23 cellular contexts compared by ENCODE assay signal in genomic region chr22:19036229-19036522, GRCh38.
"Had no signal": no experiment of that assay in that cellular context is flagged by ENCODE, and none has a peak within 500 bp of the region (broad histone marks: within the 10 kb centered on the region; RNA-seq: fewer than 3 reads in every experiment).

No MANE protein-coding gene starts in this region.

- H2AFZ ChIP-seq: hepatocyte had no signal

- H3K4me2 ChIP-seq: hepatocyte had no signal

- H3K9me3 ChIP-seq: gastrocnemius medialis, heart left ventricle, mucosa of descending colon, ovary, right lobe of liver, suprapubic skin, transverse colon, vagina had no signal

- DNase-seq: effector CD4-positive, alpha-beta T cell; gastrocnemius medialis; naive B cell; occipital lobe; small intestine; stimulated activated CD4-positive, alpha-beta T cell treated with anti-CD3 and anti-CD28 coated beads, Interleukin-15, amount 100 ng/mL, for 24 hours; stimulated activated CD4-positive, alpha-beta T cell treated with anti-CD3 and anti-CD28 coated beads, Interleukin-2, amount 100 ng/mL, for 48 hours; stimulated activated naive B cell treated with anti-CD40 and anti-IgM and Interleukin-4, amounts not matched to agents 10 μg/mL and 1 μg/mL and 100 μg/mL, for 72 hours; transverse colon had no signal

- H3K36me3 ChIP-seq: ovary had no signal

- H3K4me3 Mint-ChIP-seq: memory B cell; mesothelial cell of epicardium; natural killer cell treated with Interleukin-12 subunit alpha and Interleukin-12 subunit beta and Interleukin-15 and Interleukin-18, amount 100 ng/mL, for 72 hours; stimulated activated naive B cell treated with anti-CD40 and anti-IgM and Interleukin-4, amounts not matched to agents 10 μg/mL and 1 μg/mL and 100 μg/mL, for 72 hours; stimulated activated naive CD8-positive, alpha-beta T cell treated with anti-CD3 and anti-CD28 coated beads, Interleukin-15, Interleukin-2, amounts not matched to agents 100 ng/mL and 50 ng/mL, for 24 hours had no signal

- H3K36me3 Mint-ChIP-seq: natural killer cell treated with Interleukin-12 subunit alpha and Interleukin-12 subunit beta and Interleukin-15 and Interleukin-18, amount 100 ng/mL, for 72 hours had no signal

- H3K27ac ChIP-seq: dorsolateral prefrontal cortex, epithelial cell of prostate, gastrocnemius medialis, heart left ventricle, hepatocyte, ovary, right lobe of liver, suprapubic skin, transverse colon, vagina had no signal

- H3K27me3 ChIP-seq: dorsolateral prefrontal cortex, gastrocnemius medialis, heart left ventricle, hepatocyte, ovary, right lobe of liver, suprapubic skin, transverse colon, vagina had no signal

- H3K27me3 Mint-ChIP-seq: memory B cell; natural killer cell treated with Interleukin-12 subunit alpha and Interleukin-12 subunit beta and Interleukin-15 and Interleukin-18, amount 100 ng/mL, for 72 hours; stimulated activated naive CD8-positive, alpha-beta T cell treated with anti-CD3 and anti-CD28 coated beads, Interleukin-15, Interleukin-2, amounts not matched to agents 100 ng/mL and 50 ng/mL, for 24 hours had no signal

- H3K4me1 ChIP-seq: gastrocnemius medialis, right lobe of liver, suprapubic skin, transverse colon, vagina had no signal

- H3K27ac Mint-ChIP-seq: memory B cell; mesothelial cell of epicardium; natural killer cell treated with Interleukin-12 subunit alpha and Interleukin-12 subunit beta and Interleukin-15 and Interleukin-18, amount 100 ng/mL, for 72 hours; stimulated activated naive B cell treated with anti-CD40 and anti-IgM and Interleukin-4, amounts not matched to agents 10 μg/mL and 1 μg/mL and 100 μg/mL, for 72 hours; stimulated activated naive CD8-positive, alpha-beta T cell treated with anti-CD3 and anti-CD28 coated beads, Interleukin-15, Interleukin-2, amounts not matched to agents 100 ng/mL and 50 ng/mL, for 24 hours had no signal

- H3K4me1 Mint-ChIP-seq: mesothelial cell of epicardium; stimulated activated naive B cell treated with anti-CD40 and anti-IgM and Interleukin-4, amounts not matched to agents 10 μg/mL and 1 μg/mL and 100 μg/mL, for 72 hours had no signal

- H3K4me3 ChIP-seq: dorsolateral prefrontal cortex, gastrocnemius medialis, heart left ventricle, hepatocyte, lung, mucosa of descending colon, ovary, right lobe of liver, suprapubic skin, transverse colon, vagina had no signal

- ATAC-seq: natural killer cell treated with Interleukin-12 subunit alpha and Interleukin-12 subunit beta and Interleukin-15 and Interleukin-18, amount 100 ng/mL, for 72 hours had no signal

- H3K9me3 Mint-ChIP-seq: memory B cell; mesothelial cell of epicardium; naive B cell; natural killer cell treated with Interleukin-12 subunit alpha and Interleukin-12 subunit beta and Interleukin-15 and Interleukin-18, amount 100 ng/mL, for 72 hours; stimulated activated naive B cell treated with anti-CD40 and anti-IgM and Interleukin-4, amounts not matched to agents 10 μg/mL and 1 μg/mL and 100 μg/mL, for 72 hours; stimulated activated naive CD8-positive, alpha-beta T cell treated with anti-CD3 and anti-CD28 coated beads, Interleukin-15, Interleukin-2, amounts not matched to agents 100 ng/mL and 50 ng/mL, for 24 hours had no signal

- H3K79me2 ChIP-seq: hepatocyte had no signal
